ENCODE assay signal across 16 cellular contexts in the genomic region with DNA sequence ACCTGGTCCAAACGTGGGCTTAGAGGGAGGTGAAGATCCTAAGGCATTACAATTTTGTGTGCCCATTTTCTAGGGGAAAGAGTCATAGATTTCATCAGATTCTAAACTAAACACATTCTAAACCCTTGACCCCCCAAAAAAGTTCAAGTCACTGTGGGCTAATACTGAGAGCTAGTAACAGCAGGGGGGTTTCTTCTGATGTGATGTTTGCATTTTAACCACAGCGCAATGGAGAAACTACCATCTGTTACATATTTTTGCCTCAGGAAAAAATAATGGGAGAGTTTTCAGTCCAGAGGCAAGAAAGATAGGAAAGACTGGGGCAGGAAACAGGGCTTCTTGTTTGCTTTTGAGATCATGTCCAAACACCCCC.
DNase-seq lines count a peak whose midpoint lies in the region; ATAC-seq, FAIRE-seq and TF ChIP-seq lines count a peak whose summit lies in the region.
"Had no signal": no experiment of that assay in that cellular context is flagged by ENCODE, and none has a peak within 500 bp of the region (broad histone marks: within the 10 kb centered on the region; RNA-seq: fewer than 3 reads in every experiment).

No MANE protein-coding gene starts in this region.

- DNase-seq in H4 (ENCODE audit: low spot score): peak; percentile 19
- no peak for DNase-seq in astrocyte (ENCODE audit: low read depth)
- no peak for DNase-seq in activated gamma-delta T cell treated with Interleukin-2 at 50 U/mL for 16 hours
- no peak for DNase-seq in SW 1271 (lab: John Stamatoyannopoulos, UW)
- no peak for DNase-seq in T-helper 9 cell
- DNase-seq: CD4-positive, CD25-positive, alpha-beta regulatory T cell; NCI-H1436 treated with DMSO at 0.1 percent for 48 hours; NCI-H2081; NCI-H526 treated with DMSO at 0.1 percent for 48 hours; RPMI8226 had no signal

- TF ChIP-seq POLR2A in gastroesophageal sphincter (IDR thresholded peaks at IDR 0.05): no peak

- H3K9me3 ChIP-seq in astrocyte (ENCODE audit: insufficient read depth, low read depth, low read length) (no peaks in the 10 kb centered on the region), gastroesophageal sphincter (no peaks in the 10 kb centered on the region)
- H3K9me3 ChIP-seq: SJSA1 had no signal

- H3K4me1 ChIP-seq in astrocyte (ENCODE audit: insufficient read depth, low read length) (peaks cover 26% of the 10 kb centered on the region), gastroesophageal sphincter (peaks cover 4 to 36% (median 12%) of the 10 kb centered on the region in 3 donors), rectal smooth muscle tissue (ENCODE audit: control insufficient read depth, insufficient read depth, low read length) (peaks cover 10% of the 10 kb centered on the region)

- peaks cover 28% of the 10 kb centered on the region for H3K4me1 Mint-ChIP-seq in astrocyte (ENCODE audit: low read depth, unreplicated experiment)
- H3K4me1 Mint-ChIP-seq: CD4-positive, CD25-positive, alpha-beta regulatory T cell had no signal

- WGBS in gastroesophageal sphincter (ENCODE audit: low coverage in 1 of 2), 2 donors: 50% methylated on average over 2 of the region's 2 CpGs; no CpG with 5 or more reads in 1 of the 2 donors

- H3K27me3 ChIP-seq in astrocyte (ENCODE audit: insufficient read depth, low read length) (no peaks in the 10 kb centered on the region), gastroesophageal sphincter (no peaks in the 10 kb centered on the region), rectal smooth muscle tissue (ENCODE audit: control insufficient read depth, insufficient read depth, low read length) (no peaks in the 10 kb centered on the region)
- H3K27me3 ChIP-seq: SJSA1 had no signal

- H3K79me2 ChIP-seq in astrocyte (ENCODE audit: insufficient read depth, low read length): no peaks in the 10 kb centered on the region

- no peaks in the 10 kb centered on the region for H3K27me3 Mint-ChIP-seq in astrocyte (ENCODE audit: low read depth, unreplicated experiment)

- H3K27ac Mint-ChIP-seq in astrocyte (ENCODE audit: unreplicated experiment): peak overlapping the region; percentile 36
- H3K27ac Mint-ChIP-seq: CD4-positive, CD25-positive, alpha-beta regulatory T cell had no signal

- H3K36me3 Mint-ChIP-seq in astrocyte (ENCODE audit: low read depth, unreplicated experiment): no peaks in the 10 kb centered on the region
- H3K36me3 Mint-ChIP-seq: CD4-positive, CD25-positive, alpha-beta regulatory T cell had no signal

- H3K27ac ChIP-seq in astrocyte (ENCODE audit: low read depth, low read length) (no peak overlapping the region), gastroesophageal sphincter (peak overlapping the region; percentile 74 to 76 (median 74)), rectal smooth muscle tissue (ENCODE audit: low read depth, low read length) (peak overlapping the region; percentile 75)
- H3K27ac ChIP-seq: SJSA1 had no signal

- H3K4me3 Mint-ChIP-seq in astrocyte (ENCODE audit: unreplicated experiment): no peak overlapping the region
- H3K4me3 Mint-ChIP-seq: CD4-positive, CD25-positive, alpha-beta regulatory T cell had no signal

- no peaks in the 10 kb centered on the region for H3K9me3 Mint-ChIP-seq in astrocyte (ENCODE audit: unreplicated experiment)
- H3K9me3 Mint-ChIP-seq: CD4-positive, CD25-positive, alpha-beta regulatory T cell had no signal

- no peak for TF ChIP-seq EP300 in gastroesophageal sphincter (IDR thresholded peaks at IDR 0.05)

- TF ChIP-seq CTCF in astrocyte (IDR thresholded peaks at IDR 0.05; ENCODE audit: insufficient read depth, low read depth, low read length): no peak
- TF ChIP-seq CTCF in gastroesophageal sphincter (IDR thresholded peaks at IDR 0.05): no peak

- H3K36me3 ChIP-seq in astrocyte (ENCODE audit: insufficient read depth, low read length) (no peaks in the 10 kb centered on the region), gastroesophageal sphincter (no peaks in the 10 kb centered on the region), rectal smooth muscle tissue (ENCODE audit: control insufficient read depth, insufficient read depth, low read length) (no peaks in the 10 kb centered on the region)
- H3K36me3 ChIP-seq: SJSA1 had no signal

- ATAC-seq in gastroesophageal sphincter: no peak
- no peak for ATAC-seq in GM21576 (IDR thresholded peaks at IDR 0.05; ENCODE audit: unreplicated experiment)
- ATAC-seq: K562 had no signal

- H2AFZ ChIP-seq in astrocyte (ENCODE audit: low read depth, low read length): no peak overlapping the region

- H4K20me1 ChIP-seq in astrocyte (ENCODE audit: insufficient read depth, low read length): no peaks in the 10 kb centered on the region

- H3K4me3 ChIP-seq in astrocyte (ENCODE audit: insufficient read depth, low read depth, low read length): no peak overlapping the region
- H3K4me3 ChIP-seq in gastroesophageal sphincter: no peak overlapping the region
- no peak overlapping the region for H3K4me3 ChIP-seq in rectal smooth muscle tissue (ENCODE audit: low read length)
- H3K4me3 ChIP-seq: K562, SJSA1 had no signal

- FAIRE-seq in astrocyte (lab: Jason Lieb, UNC): no peak
- FAIRE-seq: D721Med, K562 had no signal

- peak overlapping the region; percentile 65 for H3K4me2 ChIP-seq in astrocyte (ENCODE audit: low read length)

- H3K9ac ChIP-seq in astrocyte (ENCODE audit: low read length) (no peak overlapping the region), rectal smooth muscle tissue (ENCODE audit: low read length) (no peak overlapping the region)
